ENCODE assay signal across 19 cellular contexts in the genomic region with DNA sequence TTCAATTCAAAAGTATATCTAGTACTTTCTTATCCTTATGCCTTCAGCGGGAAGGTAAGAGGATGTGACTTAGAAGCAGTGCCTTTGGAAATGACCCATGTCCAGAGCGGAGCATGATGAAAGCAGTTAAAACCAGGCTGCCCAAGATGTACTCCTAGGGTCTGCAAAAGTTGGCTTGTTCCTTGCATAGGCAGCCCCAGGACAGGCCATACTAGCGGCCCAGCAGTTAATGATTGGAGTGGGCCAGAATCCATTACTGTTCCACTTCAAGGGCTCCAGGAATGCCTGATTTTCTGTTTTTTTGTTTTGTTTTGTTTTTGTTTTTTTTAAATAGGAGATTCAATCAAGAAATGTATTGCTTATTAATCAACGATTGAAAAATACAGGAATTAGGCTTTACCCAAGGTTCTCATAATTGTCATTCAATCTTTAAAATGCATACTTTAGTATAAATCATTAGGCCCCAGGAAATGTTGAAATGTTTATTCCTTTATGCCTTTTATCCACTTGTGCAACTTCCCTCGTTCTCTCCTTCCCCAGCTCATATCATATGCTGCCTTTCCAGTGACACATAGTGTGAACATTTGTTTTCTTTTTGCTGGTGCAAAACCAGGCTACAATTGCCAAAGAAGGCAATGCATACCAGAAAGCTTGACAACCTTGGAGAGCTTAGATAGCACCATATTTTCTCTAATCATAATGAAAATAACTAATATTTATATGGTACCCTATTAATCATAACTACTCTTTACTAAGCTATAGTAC.
A peak's percentile ranks its signal among the peaks of the same experiment; 100 is the strongest.
DNase-seq lines count a peak whose midpoint lies in the region; ATAC-seq and TF ChIP-seq lines count a peak whose summit lies in the region.
"Had no signal": no experiment of that assay in that cellular context is flagged by ENCODE, and none has a peak within 500 bp of the region (broad histone marks: within the 10 kb centered on the region; RNA-seq: fewer than 3 reads in every experiment).

No MANE protein-coding gene starts in this region.

- DNase-seq in GM03348 (ENCODE audit: low spot score), result peak; percentile 43
- peak; percentile 69 for DNase-seq in astrocyte of the spinal cord (ENCODE audit: low read depth, low spot score)
- DNase-seq in fibroblast of villous mesenchyme (ENCODE audit: low read depth), result peak; percentile 76
- DNase-seq in aorta, result no peak
- no peak for DNase-seq in NCI-H187 (lab: John Stamatoyannopoulos, UW)
- DNase-seq in activated T-cell treated with anti-CD3 and anti-CD28 coated beads, Interleukin-2, amount 50 U/mL, for 4 hours, result no peak
- DNase-seq in A172 (ENCODE audit: low spot score), result no peak
- DNase-seq: activated CD8-positive, alpha-beta T cell treated with anti-CD3 and anti-CD28 coated beads, Interleukin-2, amount 10 ng/mL, durations not matched to agents 7 days and 5 days; effector CD4-positive, alpha-beta T cell; immature natural killer cell; midbrain; MM.1S; NCI-H1930; NCI-H524 treated with DMSO at 0.1 percent for 48 hours had no signal

- in situ Hi-C loops in astrocyte of the spinal cord (cut with HindIII; ENCODE audit: low sequenced_read_pairs), result no loop called here

- intact Hi-C loops in aorta (cut with DNase I), result no loop called here

- no peaks in the 10 kb centered on the region for H3K9me3 Mint-ChIP-seq in activated T-cell treated with anti-CD3 and anti-CD28 coated beads, Interleukin-2, amount 50 U/mL, for 4 hours
- H3K9me3 Mint-ChIP-seq: activated T-helper 17 cell treated with anti-CD3 and anti-CD28 coated beads, Interleukin-2, amount 50 U/mL, for 72 hours; immature natural killer cell; stimulated activated effector memory CD8-positive, alpha-beta T cell treated with anti-CD3 and anti-CD28 coated beads, Interleukin-12 subunit alpha, Interleukin-12 subunit beta, amount 100 ng/mL, for 72 hours had no signal

- peaks cover 8% of the 10 kb centered on the region for H3K27me3 Mint-ChIP-seq in activated T-cell treated with anti-CD3 and anti-CD28 coated beads, Interleukin-2, amount 50 U/mL, for 4 hours (ENCODE audit: low read depth)

- no peak overlapping the region for H3K4me3 Mint-ChIP-seq in activated T-cell treated with anti-CD3 and anti-CD28 coated beads, Interleukin-2, amount 50 U/mL, for 4 hours
- H3K4me3 Mint-ChIP-seq: activated CD8-positive, alpha-beta T cell treated with anti-CD3 and anti-CD28 coated beads, Interleukin-2, amount 10 ng/mL, durations not matched to agents 7 days and 5 days; activated T-helper 17 cell treated with anti-CD3 and anti-CD28 coated beads, Interleukin-2, amount 50 U/mL, for 72 hours; immature natural killer cell; stimulated activated effector memory CD8-positive, alpha-beta T cell treated with anti-CD3 and anti-CD28 coated beads, Interleukin-12 subunit alpha, Interleukin-12 subunit beta, amount 100 ng/mL, for 72 hours had no signal

- no peaks in the 10 kb centered on the region for H3K4me1 Mint-ChIP-seq in activated T-cell treated with anti-CD3 and anti-CD28 coated beads, Interleukin-2, amount 50 U/mL, for 4 hours (ENCODE audit: low read depth)
- H3K4me1 Mint-ChIP-seq: activated T-helper 17 cell treated with anti-CD3 and anti-CD28 coated beads, Interleukin-2, amount 50 U/mL, for 72 hours; immature natural killer cell; stimulated activated effector memory CD8-positive, alpha-beta T cell treated with anti-CD3 and anti-CD28 coated beads, Interleukin-12 subunit alpha, Interleukin-12 subunit beta, amount 100 ng/mL, for 72 hours had no signal

- WGBS in aorta, 2 donors, result 62 to 66% methylated on average over 5 of the region's 5 CpGs

- H3K36me3 ChIP-seq in aorta (ENCODE audit: control insufficient read depth in 1 of 2, insufficient read depth in 2 of 2, low read length in 1 of 2), result no peaks in the 10 kb centered on the region
- H3K36me3 ChIP-seq: neutrophil had no signal

- no peaks in the 10 kb centered on the region for H3K9me3 ChIP-seq in aorta (ENCODE audit: control insufficient read depth, low read length)
- H3K9me3 ChIP-seq: neutrophil had no signal

- H3K27me3 ChIP-seq in aorta (ENCODE audit: control insufficient read depth in 1 of 2, insufficient read depth in 2 of 2, low read length in 1 of 2), result no peaks in the 10 kb centered on the region
- H3K27me3 ChIP-seq: neutrophil had no signal

- no peak for ATAC-seq in aorta (ENCODE audit: low FRiP score)
- ATAC-seq in activated T-cell treated with anti-CD3 and anti-CD28 coated beads, Interleukin-2, amount 50 U/mL, for 4 hours, result no peak
- ATAC-seq: activated CD8-positive, alpha-beta T cell treated with anti-CD3 and anti-CD28 coated beads, Interleukin-2, amount 10 ng/mL, durations not matched to agents 7 days and 5 days; activated T-helper 17 cell treated with anti-CD3 and anti-CD28 coated beads, Interleukin-2, amount 50 U/mL, for 72 hours; SK-N-SH treated with all-trans-retinoic acid at 6 μM for 48 hours; stimulated activated effector memory CD8-positive, alpha-beta T cell treated with anti-CD3 and anti-CD28 coated beads, Interleukin-12 subunit alpha, Interleukin-12 subunit beta, amount 100 ng/mL, for 72 hours had no signal

- H3K36me3 Mint-ChIP-seq in activated T-cell treated with anti-CD3 and anti-CD28 coated beads, Interleukin-2, amount 50 U/mL, for 4 hours (ENCODE audit: insufficient read depth), result no peaks in the 10 kb centered on the region
- H3K36me3 Mint-ChIP-seq: immature natural killer cell; stimulated activated effector memory CD8-positive, alpha-beta T cell treated with anti-CD3 and anti-CD28 coated beads, Interleukin-12 subunit alpha, Interleukin-12 subunit beta, amount 100 ng/mL, for 72 hours had no signal

- H3K4me3 ChIP-seq in astrocyte of the spinal cord (ENCODE audit: low read depth, low read length) (no peak overlapping the region), fibroblast of villous mesenchyme (ENCODE audit: low read depth, low read length) (no peak overlapping the region), aorta (ENCODE audit: low read length in 2 of 2) (no peak overlapping the region)

- peaks cover 7 to 12% of the 10 kb centered on the region in 2 donors for H3K4me1 ChIP-seq in aorta (ENCODE audit: control insufficient read depth in 1 of 2, insufficient read depth in 2 of 2, low read length in 2 of 2)

- no peak for TF ChIP-seq CTCF in astrocyte of the spinal cord (IDR thresholded peaks at IDR 0.05; ENCODE audit: low read depth, low read length)
- TF ChIP-seq CTCF in fibroblast of villous mesenchyme (IDR thresholded peaks at IDR 0.05; ENCODE audit: insufficient read depth, low read depth, low read length), result no peak

- peak overlapping the region; percentile 49 to 75 for H3K27ac ChIP-seq in aorta (ENCODE audit: low read depth in 1 of 2, low read length in 2 of 2)
- H3K27ac ChIP-seq: neutrophil, skin epidermis had no signal

Comparison
In these comparisons a context has a peak if more than half of its experiments do, and no peak if none do; other contexts are left out.
1. DNase-seq: peak in GM03348 (single experiment), astrocyte of the spinal cord (single experiment) and fibroblast of villous mesenchyme (single experiment); none in aorta (0 of 2), NCI-H187 (0 of 2), activated T-cell treated with anti-CD3 and anti-CD28 coated beads, Interleukin-2, amount 50 U/mL, for 4 hours (single experiment) and A172 (single experiment).